ENCODE assay signal across 8 cellular contexts in genomic region chr10:110207805-110208613, GRCh38. TPM values are rescaled to one million over a fixed set of nuclear protein-coding genes. Genes with fewer than 3 reads are reported as not detected.
DNase-seq lines count a peak whose midpoint lies in the region; ATAC-seq and TF ChIP-seq lines count a peak whose summit lies in the region.

No MANE protein-coding gene starts in this region.

- no peaks in the 10 kb centered on the region for H3K9me3 Mint-ChIP-seq in Calu3 (ENCODE audit: low read depth, unreplicated experiment)
- H3K9me3 Mint-ChIP-seq in activated naive CD4-positive, alpha-beta T cell treated with anti-CD3 and anti-CD28 coated beads, Interleukin-2, amount 50 U/mL, for 24 hours: no peaks in the 10 kb centered on the region

- peak overlapping the region; percentile 78 for H3K4me3 ChIP-seq in left ventricle myocardium inferior

- H3K4me1 ChIP-seq in left ventricle myocardium inferior: peaks cover 47% of the 10 kb centered on the region

- no peak for TF ChIP-seq CTCF in Calu3 (IDR thresholded peaks at IDR 0.05; ENCODE audit: unreplicated experiment)
- no peak for TF ChIP-seq CTCF in left ventricle myocardium inferior (IDR thresholded peaks at IDR 0.05; ENCODE audit: borderline replicate concordance)

- CTCF ChIA-PET in Calu3 (lab: Charles Lee): interaction anchor here (0.6 to 1.3 kb wide), 4 partner anchors 14 to 317 kb away, joined by 3 to 14 read pairs (median 6); no protein-coding TSS in a partner anchor

- ATAC-seq in HG02981 (IDR thresholded peaks at IDR 0.05; ENCODE audit: unreplicated experiment): peak; percentile 5
- no peak for ATAC-seq in HG03457 (IDR thresholded peaks at IDR 0.05; ENCODE audit: unreplicated experiment)
- no peak for ATAC-seq in GM19328 (IDR thresholded peaks at IDR 0.05; ENCODE audit: unreplicated experiment)

- peak overlapping the region; percentile 81 for H3K4me3 Mint-ChIP-seq in Calu3 (ENCODE audit: low read depth, unreplicated experiment)
- H3K4me3 Mint-ChIP-seq in activated naive CD4-positive, alpha-beta T cell treated with anti-CD3 and anti-CD28 coated beads, Interleukin-2, amount 50 U/mL, for 24 hours: peak overlapping the region; percentile 98

- H3K36me3 Mint-ChIP-seq in Calu3 (ENCODE audit: insufficient read depth, unreplicated experiment): peaks cover 43% of the 10 kb centered on the region
- no peaks in the 10 kb centered on the region for H3K36me3 Mint-ChIP-seq in activated naive CD4-positive, alpha-beta T cell treated with anti-CD3 and anti-CD28 coated beads, Interleukin-2, amount 50 U/mL, for 24 hours

- no peak overlapping the region for H3K27ac Mint-ChIP-seq in Calu3 (ENCODE audit: unreplicated experiment)
- H3K27ac Mint-ChIP-seq in activated naive CD4-positive, alpha-beta T cell treated with anti-CD3 and anti-CD28 coated beads, Interleukin-2, amount 50 U/mL, for 24 hours: peak overlapping the region; percentile 61

- intact Hi-C loops in Calu3 (cut with micrococcal nuclease; ENCODE audit: unreplicated experiment) (loop anchor here (5.0 kb wide), 2 partner anchors 69 to 71 kb away; no protein-coding TSS in a partner anchor), left ventricle myocardium inferior (cut with micrococcal nuclease) (loop anchor here (10.0 kb wide), 1 partner anchor 63 kb away; no protein-coding TSS in a partner anchor)

- H3K27me3 ChIP-seq in left ventricle myocardium inferior (ENCODE audit: low read depth): no peaks in the 10 kb centered on the region

- peak overlapping the region; percentile 96 for H3K27ac ChIP-seq in left ventricle myocardium inferior (replicated peaks)

- DNase-seq in Calu3 (no peak), RKO (ENCODE audit: low spot score) (peak; percentile 57), left ventricle myocardium inferior (no peak), renal cortical epithelial cell (ENCODE audit: low read depth) (peak; percentile 24)

- no peaks in the 10 kb centered on the region for H3K36me3 ChIP-seq in left ventricle myocardium inferior

- no peaks in the 10 kb centered on the region for H3K9me3 ChIP-seq in left ventricle myocardium inferior (replicated peaks)

- H3K4me1 Mint-ChIP-seq in Calu3 (ENCODE audit: low read depth, unreplicated experiment): peaks cover 26% of the 10 kb centered on the region
- peaks cover 36% of the 10 kb centered on the region for H3K4me1 Mint-ChIP-seq in activated naive CD4-positive, alpha-beta T cell treated with anti-CD3 and anti-CD28 coated beads, Interleukin-2, amount 50 U/mL, for 24 hours

- BruUV-seq in Calu3 (replicated peaks; lab: Mats Ljungman, UMichigan): no TSS peak

- peaks cover 4% of the 10 kb centered on the region for H3K27me3 Mint-ChIP-seq in Calu3 (ENCODE audit: unreplicated experiment)
- H3K27me3 Mint-ChIP-seq in activated naive CD4-positive, alpha-beta T cell treated with anti-CD3 and anti-CD28 coated beads, Interleukin-2, amount 50 U/mL, for 24 hours: no peaks in the 10 kb centered on the region

RNA-seq across cellular contexts. Expression of gene MXI1, which starts 0.6 kb away (rescaled TPM):
- total RNA-seq in Calu3 (2022) (8.1 and 8.4 TPM in 2 replicates), left ventricle myocardium inferior (60.0 TPM), renal cortical epithelial cell (18.4 and 37.2 TPM in 2 replicates)

Comparison
In these comparisons a context has a peak if more than half of its experiments do, and no peak if none do; other contexts are left out.
1. DNase-seq: peak in RKO (single experiment) and renal cortical epithelial cell (single experiment); none in Calu3 (single experiment) and left ventricle myocardium inferior (single experiment).